18 cellular contexts compared by ENCODE assay signal in genomic region chr5:55146080-55146479, GRCh38. TPM values are rescaled to one million over a fixed set of nuclear protein-coding genes. Genes with fewer than 3 reads are reported as not detected.
DNase-seq lines count a peak whose midpoint lies in the region; ATAC-seq, FAIRE-seq and TF ChIP-seq lines count a peak whose summit lies in the region.
"Had no signal": no experiment of that assay in that cellular context is flagged by ENCODE, and none has a peak within 500 bp of the region (broad histone marks: within the 10 kb centered on the region; RNA-seq: fewer than 3 reads in every experiment).

No MANE protein-coding gene starts in this region.

- no peak for DNase-seq in T-helper 2 cell treated with Interferon-gamma antibody and Interleukin-4, amounts not matched to agents 5 μg/mL and 100 μg/mL, for 36 hours (ENCODE audit: low spot score)
- DNase-seq in T-helper 2 cell (no peak), MM.1S (no peak), K562 (ENCODE audit: extremely low read depth in 1 of 4, low spot score in 3 of 4) (peak in 2 of 4 experiments; percentile 16 to 18), osteoblast (ENCODE audit: insufficient read length, low spot score, missing footprints) (no peak), D721Med (ENCODE audit: insufficient read length, low spot score) (no peak), adrenal gland (no peak)
- DNase-seq in stimulated activated CD4-positive, alpha-beta T cell treated with anti-CD3 and anti-CD28 coated beads, Interleukin-4, amount 100 ng/mL, for 24 hours = no peak

- H3K9me3 ChIP-seq in MM.1S (replicated peaks; ENCODE audit: insufficient read depth, low read length) (no peaks in the 10 kb centered on the region), K562 (replicated peaks; ENCODE audit: control insufficient read depth, insufficient read depth, low read depth, low read length) (no peaks in the 10 kb centered on the region), osteoblast (ENCODE audit: low read depth, low read length) (no peaks in the 10 kb centered on the region), adrenal gland (replicated peaks in 1 of 3) (no peaks in the 10 kb centered on the region)
- H3K9me3 ChIP-seq: A549, esophagus muscularis mucosa, uterus had no signal

- H3K9ac ChIP-seq in MM.1S (ENCODE audit: low read length) = no peak overlapping the region
- H3K9ac ChIP-seq in K562 (ENCODE audit: insufficient read depth in 1 of 2, low read depth in 2 of 2, low read length in 2 of 2) = no peak overlapping the region
- H3K9ac ChIP-seq: neural progenitor cell had no signal

- H2AFZ ChIP-seq in MM.1S (ENCODE audit: low read length) (no peak overlapping the region), K562 (ENCODE audit: low read depth, low read length) (no peak overlapping the region), osteoblast (ENCODE audit: low read length) (no peak overlapping the region)
- H2AFZ ChIP-seq: neural progenitor cell had no signal

- H3F3A ChIP-seq in MM.1S (ENCODE audit: insufficient read depth, low read length) = no peaks in the 10 kb centered on the region

- H3K36me3 ChIP-seq in MM.1S (replicated peaks; ENCODE audit: insufficient read depth, low read length) (no peaks in the 10 kb centered on the region), K562 (ENCODE audit: control insufficient read depth, insufficient read depth, low read length) (no peaks in the 10 kb centered on the region), osteoblast (ENCODE audit: insufficient read depth, low read length) (no peaks in the 10 kb centered on the region), adrenal gland (replicated peaks in 1 of 2) (no peaks in the 10 kb centered on the region)
- H3K36me3 ChIP-seq: esophagus muscularis mucosa, neural progenitor cell, uterus had no signal

- no peak for TF ChIP-seq RAD21 in K562 (CRISPR knock-in tag; conservative IDR thresholded peaks at IDR 0.05 in 1 of 2, IDR thresholded peaks at IDR 0.05 in 1 of 2)

- no peak for FAIRE-seq in K562 (lab: Jason Lieb, UNC)
- no peak for FAIRE-seq in D721Med (lab: Jason Lieb, UNC)

- H3K79me2 ChIP-seq in MM.1S (ENCODE audit: low read length) (no peaks in the 10 kb centered on the region), K562 (ENCODE audit: control insufficient read depth, insufficient read depth, low read length) (no peaks in the 10 kb centered on the region), osteoblast (ENCODE audit: insufficient read depth, low read length) (no peaks in the 10 kb centered on the region)

- intact Hi-C loops in K562 (cut with micrococcal nuclease) (loop anchor here (1.0 to 2.0 kb wide), 2 partner anchors 202 to 239 kb away; no protein-coding TSS in a partner anchor), adrenal gland (cut with DNase I) (loop anchor here (5.0 to 10.0 kb wide), 2 partner anchors 201 to 239 kb away; no protein-coding TSS in a partner anchor)

- peaks cover 51% of the 10 kb centered on the region for H3K4me1 Mint-ChIP-seq in T-helper 2 cell treated with Interferon-gamma antibody and Interleukin-4, amounts not matched to agents 5 μg/mL and 100 μg/mL, for 36 hours (ENCODE audit: low read depth)

- H4K20me1 ChIP-seq in MM.1S (ENCODE audit: insufficient read depth, low read length) = no peaks in the 10 kb centered on the region
- H4K20me1 ChIP-seq in K562 (replicated peaks; ENCODE audit: control insufficient read depth, insufficient read depth, low read length) = no peaks in the 10 kb centered on the region
- no peaks in the 10 kb centered on the region for H4K20me1 ChIP-seq in osteoblast (ENCODE audit: insufficient read depth, low read length)

- TF ChIP-seq CTCF in MM.1S (IDR thresholded peaks at IDR 0.05; ENCODE audit: low read length) (no peak), K562 (IDR thresholded peaks at IDR 0.05 in 2 of 3, conservative IDR thresholded peaks at IDR 0.05 in 1 of 3; ENCODE audit: insufficient read depth in 2 of 3, low read depth in 1 of 3, low read length in 3 of 3) (no peak), osteoblast (IDR thresholded peaks at IDR 0.05; ENCODE audit: extremely low read depth, low read depth, low read length) (no peak), D721Med (IDR thresholded peaks at IDR 0.05; ENCODE audit: insufficient read depth, missing control alignments) (no peak), adrenal gland (IDR thresholded peaks at IDR 0.05) (no peak)

- in situ Hi-C loops in K562 (cut with MboI) = no loop called here

- no TSS peak for BruUV-seq in K562 (replicated peaks; lab: Mats Ljungman, UMichigan)

- POLR2A ChIA-PET in K562 (lab: Yijun Ruan, JAX) = interaction anchor here (0.5 kb wide), 1 partner anchor 477 kb away, joined by 3 read pairs; no protein-coding TSS in a partner anchor

- H3K4me3 ChIP-seq in MM.1S (ENCODE audit: low read length) (no peak overlapping the region), K562 (no peak overlapping the region), osteoblast (ENCODE audit: insufficient read depth, low read length) (no peak overlapping the region), adrenal gland (no peak overlapping the region)
- H3K4me3 ChIP-seq: A549, esophagus muscularis mucosa, neural progenitor cell, uterus had no signal

- H3K27me3 Mint-ChIP-seq in T-helper 2 cell treated with Interferon-gamma antibody and Interleukin-4, amounts not matched to agents 5 μg/mL and 100 μg/mL, for 36 hours (ENCODE audit: low read depth) = peaks cover 27% of the 10 kb centered on the region

- 27% methylated on average over 8 of the region's 8 CpGs for WGBS in K562 (ENCODE audit: insufficient coverage, low coverage, missing lambda C conversion rate)
- WGBS in adrenal gland, 4 donors = 69 to 77% (median 74%) methylated on average over 8 of the region's 8 CpGs

- H3K27me3 ChIP-seq in MM.1S (replicated peaks; ENCODE audit: insufficient read depth, low read length) (no peaks in the 10 kb centered on the region), K562 (ENCODE audit: control insufficient read depth in 2 of 2, insufficient read depth in 2 of 2, low read length in 2 of 2) (peaks cover 3 to 17% of the 10 kb centered on the region in 2 experiments; a peak in 3 of 5 replicates), osteoblast (ENCODE audit: insufficient read depth, low read length) (peaks cover 6% of the 10 kb centered on the region), adrenal gland (peaks cover 3% of the 10 kb centered on the region)
- H3K27me3 ChIP-seq: neural progenitor cell had no signal

- peak overlapping the region; percentile 40; the same call in 1 of the 2 replicates for H3K4me2 ChIP-seq in MM.1S (ENCODE audit: low read depth, low read length)
- no peak overlapping the region for H3K4me2 ChIP-seq in K562 (ENCODE audit: insufficient read depth, low read length)
- peak overlapping the region; percentile 54 for H3K4me2 ChIP-seq in osteoblast (ENCODE audit: insufficient read depth, low read length)
- H3K4me2 ChIP-seq: A549, neural progenitor cell had no signal

- H3K4me3 Mint-ChIP-seq in T-helper 2 cell treated with Interferon-gamma antibody and Interleukin-4, amounts not matched to agents 5 μg/mL and 100 μg/mL, for 36 hours = peak overlapping the region; percentile 57
- H3K4me3 Mint-ChIP-seq: neural progenitor cell had no signal

- H3K4me1 ChIP-seq in MM.1S (ENCODE audit: low read length) (0 out of 2 replicates have a peak, but pooled peaks cover 4% of the 10 kb centered on the region), K562 (replicated peaks in 1 of 2; ENCODE audit: control insufficient read depth in 2 of 2, insufficient read depth in 2 of 2, low read length in 2 of 2) (no peaks in the 10 kb centered on the region), osteoblast (ENCODE audit: insufficient read depth, low read length) (no peaks in the 10 kb centered on the region), adrenal gland (replicated peaks in 1 of 2) (peaks cover 0 to 4% of the 10 kb centered on the region in 2 donors)
- H3K4me1 ChIP-seq: A549, neural progenitor cell, uterus had no signal

- ATAC-seq in K562 = no peak

- no peaks in the 10 kb centered on the region for H3K9me1 ChIP-seq in K562 (ENCODE audit: control insufficient read depth, insufficient read depth, low read length)

- peaks cover 12% of the 10 kb centered on the region for H3K36me3 Mint-ChIP-seq in T-helper 2 cell treated with Interferon-gamma antibody and Interleukin-4, amounts not matched to agents 5 μg/mL and 100 μg/mL, for 36 hours (ENCODE audit: low read depth)
- H3K36me3 Mint-ChIP-seq: neural progenitor cell had no signal

- no peak for TF ChIP-seq EP300 in K562 (IDR thresholded peaks at IDR 0.05; ENCODE audit: low read length)

- H3K9me2 ChIP-seq in MM.1S (replicated peaks; ENCODE audit: insufficient read depth, low read length) = no peaks in the 10 kb centered on the region

- H3K27ac Mint-ChIP-seq in T-helper 2 cell treated with Interferon-gamma antibody and Interleukin-4, amounts not matched to agents 5 μg/mL and 100 μg/mL, for 36 hours = no peak overlapping the region
- H3K27ac Mint-ChIP-seq: neural progenitor cell had no signal

- no peaks in the 10 kb centered on the region for H3K9me3 Mint-ChIP-seq in T-helper 2 cell treated with Interferon-gamma antibody and Interleukin-4, amounts not matched to agents 5 μg/mL and 100 μg/mL, for 36 hours
- H3K9me3 Mint-ChIP-seq: neural progenitor cell had no signal

- TF ChIP-seq POLR2A in K562 (conservative IDR thresholded peaks at IDR 0.05) = no peak
- TF ChIP-seq POLR2A in adrenal gland (IDR thresholded peaks at IDR 0.05) = no peak

- no peak overlapping the region for H3K27ac ChIP-seq in MM.1S (ENCODE audit: low read length)
- no peak overlapping the region for H3K27ac ChIP-seq in K562 (ENCODE audit: extremely low read depth, low read depth, low read length)
- H3K27ac ChIP-seq in osteoblast (ENCODE audit: low read depth, low read length) = no peak overlapping the region
- H3K27ac ChIP-seq in adrenal gland = no peak overlapping the region
- H3K27ac ChIP-seq: A549, esophagus muscularis mucosa, neural progenitor cell, uterus had no signal

- CTCF ChIA-PET in K562 (lab: Yijun Ruan, JAX; ENCODE audit: low intra/inter-chr PET ratio) = interaction anchor here (1.3 to 1.9 kb wide), 3 partner anchors 201 to 240 kb away, joined by 7 to 13 read pairs (median 7); no protein-coding TSS in a partner anchor

RNA-seq across cellular contexts. Expression of gene GPX8, which starts 13.9 kb away (rescaled TPM):
- not detected in 2 replicates for total RNA-seq in K562 (2011; cell fraction: chromatin; rRNA removed; ENCODE audit: low replicate concordance)
- not detected in 2 replicates for total RNA-seq in K562 (2011; cell fraction: nucleolus; rRNA removed)
- total RNA-seq in K562 (2011; cell fraction: nucleoplasm; rRNA removed) = 0.38 TPM in 1 of 2 replicates, not detected in the other
- 0.61 and 1.7 TPM in 2 replicates for total RNA-seq in K562 (2014; rRNA removed)
- total RNA-seq in K562 (2014; rRNA removed; fragmentation: Illumina TruSeq; extraction: Trizol) = 1.0 and 1.6 TPM in 2 replicates
- total RNA-seq in K562 (2015; rRNA removed; fragmentation: Illumina TruSeq; extraction: Trizol) = 1.2 and 2.1 TPM in 2 replicates
- 0.62 and 0.69 TPM in 2 replicates for total RNA-seq in K562 (2021)
- 0.26 and 1.3 TPM in 2 replicates for polyA plus RNA-seq in K562 (2011; rRNA removed)
- polyA plus RNA-seq in K562 (2011; cell fraction: cytosol; rRNA removed) = 0.22 TPM in 2 replicates
- polyA plus RNA-seq in K562 (2011; cell fraction: nucleus; rRNA removed) = 0.10 and 0.17 TPM in 2 replicates
- 1.5 and 4.6 TPM in 2 replicates for polyA plus RNA-seq in K562 (2012)
- 1.4 and 1.8 TPM in 2 replicates for polyA plus RNA-seq in K562 (2014; fragmentation: Illumina TruSeq; extraction: Trizol)
- under 1 TPM; 0.90 to 0.92 TPM for polyA plus RNA-seq in K562 (2014; fragmentation: Nextera tagmentation; extraction: Ambion mirVana)
- polyA plus RNA-seq in K562 (2014; rRNA removed) = 0.70 and 0.73 TPM in 2 replicates
- 0.67 and 0.81 TPM in 2 replicates for polyA minus RNA-seq in K562 (2011; rRNA and poly(A)+ RNA removed)
- polyA minus RNA-seq in K562 (2011; cell fraction: cytosol; rRNA and poly(A)+ RNA removed) = 1.2 TPM in 1 of 2 replicates, not detected in the other
- polyA minus RNA-seq in K562 (2011; cell fraction: nucleus; rRNA and poly(A)+ RNA removed) = 0.22 and 0.27 TPM in 2 replicates
- 143 and 158 TPM in 2 replicates for total RNA-seq in osteoblast
- 10 to 100 TPM; 10.2 to 19.7 (median 15.7) TPM for total RNA-seq in adrenal gland
- polyA plus RNA-seq in adrenal gland = 10 to 100 TPM in 1 of 3 donors, 1 to 10 TPM in 2; 6.1 to 17.8 (median 7.2) TPM
- total RNA-seq: T-helper 2 cell treated with Interferon-gamma antibody and Interleukin-4, amounts not matched to agents 100 ng/mL and 5 ng/mL, for 36 hours had no signal

RNA-seq across cellular contexts. Expression of gene CDC20B, which starts 26.9 kb away (rescaled TPM):
- not detected in 2 replicates for total RNA-seq in K562 (2011; cell fraction: chromatin; rRNA removed; ENCODE audit: low replicate concordance)
- not detected in 2 replicates for total RNA-seq in K562 (2011; cell fraction: nucleolus; rRNA removed)
- not detected in 2 replicates for total RNA-seq in K562 (2011; cell fraction: nucleoplasm; rRNA removed)
- total RNA-seq in K562 (2014; rRNA removed) = not detected in 2 replicates
- not detected in 2 replicates for total RNA-seq in K562 (2014; rRNA removed; fragmentation: Illumina TruSeq; extraction: Trizol)
- total RNA-seq in K562 (2015; rRNA removed; fragmentation: Illumina TruSeq; extraction: Trizol) = not detected in 2 replicates
- not detected in 2 replicates for total RNA-seq in K562 (2021)
- polyA plus RNA-seq in K562 (2011; rRNA removed) = not detected in 2 replicates
- not detected in 2 replicates for polyA plus RNA-seq in K562 (2011; cell fraction: cytosol; rRNA removed)
- polyA plus RNA-seq in K562 (2011; cell fraction: nucleus; rRNA removed) = not detected in 2 replicates
- not detected in 2 replicates for polyA plus RNA-seq in K562 (2012)
- polyA plus RNA-seq in K562 (2014; fragmentation: Illumina TruSeq; extraction: Trizol) = not detected in 2 replicates
- polyA plus RNA-seq in K562 (2014; fragmentation: Nextera tagmentation; extraction: Ambion mirVana) = under 1 TPM in 1 of 2 experiments, not detected in 1; 0.04 TPM
- polyA plus RNA-seq in K562 (2014; rRNA removed) = not detected in 2 replicates
- not detected in 2 replicates for polyA minus RNA-seq in K562 (2011; rRNA and poly(A)+ RNA removed)
- not detected in 2 replicates for polyA minus RNA-seq in K562 (2011; cell fraction: cytosol; rRNA and poly(A)+ RNA removed)
- not detected in 2 replicates for polyA minus RNA-seq in K562 (2011; cell fraction: nucleus; rRNA and poly(A)+ RNA removed)
- not detected in 2 replicates for total RNA-seq in osteoblast
- not detected for total RNA-seq in adrenal gland
- polyA plus RNA-seq in adrenal gland = not detected
- total RNA-seq: cardiac septum, esophagus muscularis mucosa, mononuclear cell, NCI-H460, subcutaneous adipose tissue had no signal

RNA-seq across cellular contexts. Expression of gene GZMA, which starts 43.6 kb away (rescaled TPM):
- not detected in 2 replicates for total RNA-seq in K562 (2011; cell fraction: chromatin; rRNA removed; ENCODE audit: low replicate concordance)
- total RNA-seq in K562 (2011; cell fraction: nucleolus; rRNA removed) = not detected in 2 replicates
- total RNA-seq in K562 (2011; cell fraction: nucleoplasm; rRNA removed) = not detected in 2 replicates
- total RNA-seq in K562 (2014; rRNA removed) (not detected in 2 replicates), K562 (2014; rRNA removed; fragmentation: Illumina TruSeq; extraction: Trizol) (not detected in 2 replicates), K562 (2015; rRNA removed; fragmentation: Illumina TruSeq; extraction: Trizol) (not detected in 2 replicates), K562 (2021) (not detected in 2 replicates), osteoblast (not detected in 2 replicates), adrenal gland (1 to 10 TPM in 3 of 8 donors, under 1 TPM in 3, not detected in 2; 0.41 to 5.1 (median 1.4) TPM)
- polyA plus RNA-seq in K562 (2011; rRNA removed) (not detected in 2 replicates), K562 (2014; fragmentation: Illumina TruSeq; extraction: Trizol) (not detected in 2 replicates), K562 (2014; fragmentation: Nextera tagmentation; extraction: Ambion mirVana) (not detected), K562 (2014; rRNA removed) (not detected in 2 replicates), adrenal gland (1 to 10 TPM; 2.0 to 9.7 (median 4.2) TPM)
- not detected in 2 replicates for polyA plus RNA-seq in K562 (2011; cell fraction: cytosol; rRNA removed)
- not detected in 2 replicates for polyA plus RNA-seq in K562 (2011; cell fraction: nucleus; rRNA removed)
- polyA plus RNA-seq in K562 (2012) = not detected in 2 replicates
- not detected in 2 replicates for polyA minus RNA-seq in K562 (2011; rRNA and poly(A)+ RNA removed)
- not detected in 2 replicates for polyA minus RNA-seq in K562 (2011; cell fraction: cytosol; rRNA and poly(A)+ RNA removed)
- not detected in 2 replicates for polyA minus RNA-seq in K562 (2011; cell fraction: nucleus; rRNA and poly(A)+ RNA removed)
- total RNA-seq: glomerular endothelial cell, NCI-H460 had no signal
- polyA plus RNA-seq: A549 had no signal
